9 cellular contexts compared by ENCODE assay signal in genomic region chr6:95574811-95575210, GRCh38. TPM values are rescaled to one million over a fixed set of nuclear protein-coding genes. Genes with fewer than 3 reads are reported as not detected.
DNase-seq lines count a peak whose midpoint lies in the region; ATAC-seq, FAIRE-seq and TF ChIP-seq lines count a peak whose summit lies in the region.
"Had no signal": no experiment of that assay in that cellular context is flagged by ENCODE, and none has a peak within 500 bp of the region (broad histone marks: within the 10 kb centered on the region; RNA-seq: fewer than 3 reads in every experiment).

No MANE protein-coding gene starts in this region.

- no peak for TF ChIP-seq CTCF in HFFc6 (IDR thresholded peaks at IDR 0.05)
- no peak for TF ChIP-seq CTCF in HepG2 (CRISPR knock-in tag; IDR thresholded peaks at IDR 0.05)

- in situ Hi-C loops in HepG2 (cut with HindIII; ENCODE audit: extremely low pct_ligation_motif_present, low pct_unique_long_range_greater_than_20kb): loop anchor here (25.0 kb wide), 1 partner anchor 287 kb away; no protein-coding TSS in a partner anchor

- H2AFZ ChIP-seq in HepG2 (ENCODE audit: low read length): no peak overlapping the region

- peak overlapping the region in 6 of 10 experiments; percentile 8 to 79 (median 70); a peak in 3 of 20 replicates for H3K4me3 ChIP-seq in BLaER1 treated with 17β-estradiol and CSF1 and Interleukin-3, amounts not matched to agents 10 nM and 100 nM
- peak overlapping the region in 1 of 3 experiments; percentile 7; a peak in 1 of 6 replicates for H3K4me3 ChIP-seq in HepG2 (replicated peaks in 1 of 3; ENCODE audit: insufficient read depth in 1 of 3, low read depth in 2 of 3, low read length in 3 of 3)

- no peak for TF ChIP-seq POLR2A in HepG2 (IDR thresholded peaks at IDR 0.05; ENCODE audit: insufficient read depth in 1 of 2, low read depth in 2 of 2, low read length in 2 of 2)

- intact Hi-C loops in HepG2 (cut with micrococcal nuclease; ENCODE audit: unreplicated experiment): loop anchor here (5.0 kb wide), 1 partner anchor 242 kb away; no protein-coding TSS in a partner anchor

- peaks cover 21 to 64% (median 37%) of the 10 kb centered on the region in 10 experiments for H3K4me1 ChIP-seq in BLaER1 treated with 17β-estradiol and CSF1 and Interleukin-3, amounts not matched to agents 10 nM and 100 nM
- peaks cover 35% of the 10 kb centered on the region for H3K4me1 ChIP-seq in HepG2 (ENCODE audit: insufficient read depth, low read length)

- H3K27ac Mint-ChIP-seq in HFFc6: no peak overlapping the region
- H3K27ac Mint-ChIP-seq in activated T-helper 17 cell treated with anti-CD3 and anti-CD28 coated beads, Interleukin-2, amount 50 U/mL, for 72 hours: peak overlapping the region; percentile 25

- H3K27ac ChIP-seq in BLaER1 treated with 17β-estradiol and CSF1 and Interleukin-3, amounts not matched to agents 10 nM and 100 nM: no peak overlapping the region
- H3K27ac ChIP-seq in HepG2 (ENCODE audit: extremely low read length, insufficient read depth, low read length): no peak overlapping the region

- BruUV-seq in HepG2 (replicated peaks; lab: Mats Ljungman, UMichigan): no TSS peak

- H3K4me2 ChIP-seq in BLaER1 treated with 17β-estradiol and CSF1 and Interleukin-3, amounts not matched to agents 10 nM and 100 nM: peak overlapping the region; percentile 32 to 90 (median 78); a peak in 19 of 22 replicates
- H3K4me2 ChIP-seq in HepG2 (ENCODE audit: low read depth, low read length): peak overlapping the region; percentile 79

- H3K27me3 ChIP-seq in BLaER1 treated with 17β-estradiol and CSF1 and Interleukin-3, amounts not matched to agents 10 nM and 100 nM: no peaks in the 10 kb centered on the region
- no peaks in the 10 kb centered on the region; a peak in 1 of 5 replicates for H3K27me3 ChIP-seq in HepG2 (ENCODE audit: control insufficient read depth in 1 of 2, insufficient read depth in 2 of 2, low read length in 2 of 2)

- no peaks in the 10 kb centered on the region for H3K36me3 Mint-ChIP-seq in HFFc6 (ENCODE audit: low read depth)
- peaks cover 11% of the 10 kb centered on the region for H3K36me3 Mint-ChIP-seq in activated T-helper 17 cell treated with anti-CD3 and anti-CD28 coated beads, Interleukin-2, amount 50 U/mL, for 72 hours (ENCODE audit: low read depth)

- peak overlapping the region in 1 of 11 experiments; percentile 92; a peak in 1 of 22 replicates for H3K9ac ChIP-seq in BLaER1 treated with 17β-estradiol and CSF1 and Interleukin-3, amounts not matched to agents 10 nM and 100 nM
- H3K9ac ChIP-seq in HepG2 (ENCODE audit: insufficient read depth, low read depth, low read length): no peak overlapping the region

- H4K20me1 ChIP-seq in BLaER1 treated with 17β-estradiol and CSF1 and Interleukin-3, amounts not matched to agents 10 nM and 100 nM: peaks cover 0 to 13% (median 0%) of the 10 kb centered on the region in 11 experiments; a peak in 2 of 22 replicates
- H4K20me1 ChIP-seq in HepG2 (ENCODE audit: insufficient read depth, low read length): no peaks in the 10 kb centered on the region

- CTCF ChIA-PET in HepG2 (lab: Yijun Ruan, JAX; ENCODE audit: low intra/inter-chr PET ratio, low total read pairs): no interaction called here

- no peaks in the 10 kb centered on the region for H3K9me3 Mint-ChIP-seq in HFFc6
- H3K9me3 Mint-ChIP-seq in activated T-helper 17 cell treated with anti-CD3 and anti-CD28 coated beads, Interleukin-2, amount 50 U/mL, for 72 hours: no peaks in the 10 kb centered on the region

- no peaks in the 10 kb centered on the region for H3K9me3 ChIP-seq in BLaER1 treated with 17β-estradiol and CSF1 and Interleukin-3, amounts not matched to agents 10 nM and 100 nM (replicated peaks in 1 of 11)
- H3K9me3 ChIP-seq in HepG2 (ENCODE audit: low read length): no peaks in the 10 kb centered on the region

- ATAC-seq in activated T-helper 17 cell treated with anti-CD3 and anti-CD28 coated beads, Interleukin-2, amount 50 U/mL, for 72 hours (replicated peaks): no peak
- ATAC-seq in HepG2 (no peak), GM21737 (IDR thresholded peaks at IDR 0.05; ENCODE audit: unreplicated experiment) (no peak)

- POLR2A ChIA-PET in HepG2 (lab: Yijun Ruan, JAX): no interaction called here

- H3K79me2 ChIP-seq in HepG2 (ENCODE audit: insufficient read depth, low read length): peaks cover 30% of the 10 kb centered on the region

- peaks cover 0 to 7% (median 0%) of the 10 kb centered on the region in 11 experiments; a peak in 2 of 22 replicates for H3K36me3 ChIP-seq in BLaER1 treated with 17β-estradiol and CSF1 and Interleukin-3, amounts not matched to agents 10 nM and 100 nM
- no peaks in the 10 kb centered on the region for H3K36me3 ChIP-seq in HepG2 (replicated peaks in 1 of 2; ENCODE audit: control insufficient read depth in 1 of 2, insufficient read depth in 2 of 2, low read length in 2 of 2)

- TF ChIP-seq EP300 in HepG2 (IDR thresholded peaks at IDR 0.05; ENCODE audit: low read depth in 2 of 2, low read length in 2 of 2) (peak in 1 of 2 experiments; percentile 46; a peak in 3 of 4 replicates), HepG2 (CRISPR knock-in tag; IDR thresholded peaks at IDR 0.05; ENCODE audit: borderline replicate concordance) (no peak)

- H3K4me3 Mint-ChIP-seq in HFFc6: peak overlapping the region; percentile 98
- H3K4me3 Mint-ChIP-seq in activated T-helper 17 cell treated with anti-CD3 and anti-CD28 coated beads, Interleukin-2, amount 50 U/mL, for 72 hours: peak overlapping the region; percentile 95

- no peaks in the 10 kb centered on the region; the same call in 1 of the 2 replicates for H3K27me3 Mint-ChIP-seq in HFFc6 (ENCODE audit: insufficient read depth)
- H3K27me3 Mint-ChIP-seq in activated T-helper 17 cell treated with anti-CD3 and anti-CD28 coated beads, Interleukin-2, amount 50 U/mL, for 72 hours: no peaks in the 10 kb centered on the region

- DNase-seq in HFFc6: peak; percentile 4
- peak; percentile 47 for DNase-seq in HepG2 (ENCODE audit: low spot score)
- DNase-seq in stimulated activated CD4-positive, alpha-beta T cell treated with anti-CD3 and anti-CD28 coated beads, Interleukin-2, amount 100 ng/mL, for 24 hours: no peak
- no peak for DNase-seq in NCI-H1930 (lab: John Stamatoyannopoulos, UW)
- no peak for DNase-seq in GM19240 (ENCODE audit: insufficient read length, low spot score)
- DNase-seq: SHP77 treated with DMSO at 0.1 percent for 48 hours had no signal

- FAIRE-seq in HepG2 (lab: Jason Lieb, UNC): no peak

- TF ChIP-seq RAD21 in HepG2 (CRISPR knock-in tag; IDR thresholded peaks at IDR 0.05): no peak

- peaks cover 32% of the 10 kb centered on the region for H3K4me1 Mint-ChIP-seq in HFFc6 (ENCODE audit: low read depth)
- H3K4me1 Mint-ChIP-seq in activated T-helper 17 cell treated with anti-CD3 and anti-CD28 coated beads, Interleukin-2, amount 50 U/mL, for 72 hours: peaks cover 22% of the 10 kb centered on the region

TF ChIP-seq in HepG2, 621 proteins besides CTCF, POLR2A, EP300 and RAD21 (continues in another document):
- TF ChIP-seq THAP8 (CRISPR knock-in tag; IDR thresholded peaks at IDR 0.05; ENCODE audit: borderline replicate concordance): no peak
- TF ChIP-seq, protein P1, sequence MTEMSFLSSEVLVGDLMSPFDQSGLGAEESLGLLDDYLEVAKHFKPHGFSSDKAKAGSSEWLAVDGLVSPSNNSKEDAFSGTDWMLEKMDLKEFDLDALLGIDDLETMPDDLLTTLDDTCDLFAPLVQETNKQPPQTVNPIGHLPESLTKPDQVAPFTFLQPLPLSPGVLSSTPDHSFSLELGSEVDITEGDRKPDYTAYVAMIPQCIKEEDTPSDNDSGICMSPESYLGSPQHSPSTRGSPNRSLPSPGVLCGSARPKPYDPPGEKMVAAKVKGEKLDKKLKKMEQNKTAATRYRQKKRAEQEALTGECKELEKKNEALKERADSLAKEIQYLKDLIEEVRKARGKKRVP (CRISPR knock-in tag; IDR thresholded peaks at IDR 0.05): peak in 1 of 2 experiments; percentile 91; a peak in 2 of 4 replicates

RNA-seq across cellular contexts. Expression of gene MANEA, which starts 2.5 kb away (rescaled TPM):
- 10 to 100 TPM in 5 of 6 experiments, 1 to 10 TPM in 1; 8.0 to 14.3 (median 13.2) TPM for total RNA-seq in HFFc6 (2021; fragmentation: NEBNext Ultra II Directional; extraction: Animal tissue kit (Norgen Biotek cat#: 25700))
- total RNA-seq in activated T-helper 17 cell treated with anti-CD3 and anti-CD28 coated beads, Interleukin-2, amount 50 U/mL, for 72 hours: 10 to 100 TPM; 13.4 to 18.6 TPM
- total RNA-seq in HepG2 (2016; rRNA removed; fragmentation: Illumina TruSeq; extraction: Trizol): 7.6 and 10.9 TPM in 2 replicates
- total RNA-seq in HepG2 (2016; cell fraction: cytosol; rRNA removed; fragmentation: Illumina TruSeq; extraction: Trizol; ENCODE audit: low read depth): 0.79 and 1.2 TPM in 2 replicates
- total RNA-seq in HepG2 (2016; cell fraction: insoluble cytoplasmic fraction; rRNA removed; fragmentation: Illumina TruSeq; extraction: Trizol): 8.5 and 11.1 TPM in 2 replicates
- 2.2 and 2.7 TPM in 2 replicates for total RNA-seq in HepG2 (2016; cell fraction: membrane; rRNA removed; fragmentation: Illumina TruSeq; extraction: Trizol)
- total RNA-seq in HepG2 (2016; cell fraction: nucleus; rRNA removed; fragmentation: Illumina TruSeq; extraction: Trizol): 14.0 and 15.6 TPM in 2 replicates
- polyA plus RNA-seq in HepG2 (2011; rRNA removed): 6.8 and 10.0 TPM in 2 replicates
- polyA plus RNA-seq in HepG2 (2011; cell fraction: cytosol; rRNA removed): 2.6 and 5.5 TPM in 2 replicates
- 2.2 and 3.1 TPM in 2 replicates for polyA plus RNA-seq in HepG2 (2011; cell fraction: nucleus; rRNA removed)
- polyA plus RNA-seq in HepG2 (2012): 7.8 and 8.4 TPM in 2 replicates
- polyA plus RNA-seq in HepG2 (2016; cell fraction: cytosol; fragmentation: Illumina TruSeq; extraction: Trizol; ENCODE audit: low read depth): 0.42 and 0.72 TPM in 2 replicates
- 7.9 and 10.1 TPM in 2 replicates for polyA plus RNA-seq in HepG2 (2016; cell fraction: insoluble cytoplasmic fraction; fragmentation: Illumina TruSeq; extraction: Trizol; ENCODE audit: low read depth)
- polyA plus RNA-seq in HepG2 (2016; cell fraction: membrane; fragmentation: Illumina TruSeq; extraction: Trizol; ENCODE audit: low read depth): 1.3 and 1.6 TPM in 2 replicates
- polyA plus RNA-seq in HepG2 (2016; cell fraction: nucleus; fragmentation: Illumina TruSeq; extraction: Trizol; ENCODE audit: insufficient read depth, low read depth): 14.3 and 16.2 TPM in 2 replicates
- polyA minus RNA-seq in HepG2 (2011; rRNA and poly(A)+ RNA removed; ENCODE audit: low replicate concordance): 2.4 and 2.5 TPM in 2 replicates
- 7.2 and 9.4 TPM in 2 replicates for polyA minus RNA-seq in HepG2 (2011; cell fraction: cytosol; rRNA and poly(A)+ RNA removed)
- polyA minus RNA-seq in HepG2 (2011; cell fraction: nucleus; rRNA and poly(A)+ RNA removed): 11.8 and 12.4 TPM in 2 replicates

Comparison
In these comparisons a context has a peak if more than half of its experiments do, and no peak if none do; other contexts are left out.
1. DNase-seq: peak in HFFc6 (single experiment) and HepG2 (single experiment); none in stimulated activated CD4-positive, alpha-beta T cell treated with anti-CD3 and anti-CD28 coated beads, Interleukin-2, amount 100 ng/mL, for 24 hours (0 of 2), NCI-H1930 (0 of 2) and GM19240 (single experiment).